In the genomic region with DNA sequence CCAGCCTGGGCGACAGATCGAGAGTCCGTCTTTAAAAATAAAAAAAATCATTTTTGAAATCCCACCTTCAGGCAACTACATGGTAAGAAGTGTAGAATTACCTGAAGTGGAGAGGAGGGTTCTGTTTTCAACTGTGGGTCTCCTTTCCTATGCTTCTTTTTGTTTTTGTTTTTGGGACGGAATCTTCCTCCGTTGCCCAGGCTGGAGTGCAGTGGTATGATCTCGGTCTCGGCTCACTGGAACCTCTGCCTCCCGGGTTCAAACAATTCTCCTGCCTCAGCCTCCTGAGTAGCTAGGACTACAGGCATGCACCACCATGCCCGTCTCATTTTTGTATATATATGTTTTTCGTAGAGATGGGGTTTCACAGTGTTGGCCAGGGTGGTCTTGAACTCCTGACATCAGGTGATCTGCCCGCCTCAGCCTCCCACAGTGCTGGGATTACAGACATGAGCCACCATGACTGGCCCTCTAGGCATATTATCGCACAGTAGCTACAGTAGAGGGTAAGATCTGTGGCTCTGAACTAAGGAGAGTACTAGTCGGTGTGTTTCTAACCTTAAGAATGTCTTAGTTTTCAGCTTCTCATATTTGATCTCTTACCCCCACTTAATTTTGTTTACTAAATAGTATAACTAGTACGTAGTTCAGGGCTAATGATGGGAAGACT, we compare ENCODE assay signal across 16 cellular contexts.
"Had no signal": no experiment of that assay in that cellular context is flagged by ENCODE, and none has a peak within 500 bp of the region (broad histone marks: within the 10 kb centered on the region; RNA-seq: fewer than 3 reads in every experiment).

No MANE protein-coding gene starts in this region.

- H3K4me1 ChIP-seq: vagina had no signal

- H3K4me3 Mint-ChIP-seq: activated naive CD4-positive, alpha-beta T cell treated with anti-CD3 and anti-CD28 coated beads for 36 hours; naive thymus-derived CD8-positive, alpha-beta T cell had no signal

- FAIRE-seq: endometrium had no signal

- H3K4me3 ChIP-seq: esophagus muscularis mucosa, skin epidermis, tibial nerve, vagina had no signal

- DNase-seq: activated CD4-positive, alpha-beta T cell treated with anti-CD3 and anti-CD28 coated beads for 48 hours; activated naive CD4-positive, alpha-beta T cell treated with anti-CD3 and anti-CD28 coated beads for 36 hours; activated T-cell treated with anti-CD3 and anti-CD28 coated beads for 4 hours; hippocampal formation; naive thymus-derived CD8-positive, alpha-beta T cell; stimulated activated CD4-positive, alpha-beta T cell treated with anti-CD3 and anti-CD28 coated beads, Interleukin-15, amount 100 ng/mL, for 24 hours; stimulated activated CD4-positive, alpha-beta T cell treated with anti-CD3 and anti-CD28 coated beads, Interleukin-4, amount 100 ng/mL, for 1 hour; stimulated activated naive CD4-positive, alpha-beta T cell; substantia nigra; T-helper 2 cell had no signal

- H3K9me3 ChIP-seq: esophagus muscularis mucosa, tibial nerve, vagina had no signal

- H3K27ac Mint-ChIP-seq: activated naive CD4-positive, alpha-beta T cell treated with anti-CD3 and anti-CD28 coated beads for 36 hours had no signal

- H3K9me3 Mint-ChIP-seq: activated naive CD4-positive, alpha-beta T cell treated with anti-CD3 and anti-CD28 coated beads for 36 hours; naive thymus-derived CD8-positive, alpha-beta T cell had no signal

- H3K27ac ChIP-seq: esophagus muscularis mucosa, skin epidermis, vagina had no signal

- H3K27me3 Mint-ChIP-seq: naive thymus-derived CD8-positive, alpha-beta T cell had no signal

- H3K27me3 ChIP-seq: esophagus muscularis mucosa, tibial nerve, vagina had no signal

- ATAC-seq: left lobe of liver; naive thymus-derived CD8-positive, alpha-beta T cell had no signal
